1 cellular context compared by ENCODE assay signal in the genomic region with DNA sequence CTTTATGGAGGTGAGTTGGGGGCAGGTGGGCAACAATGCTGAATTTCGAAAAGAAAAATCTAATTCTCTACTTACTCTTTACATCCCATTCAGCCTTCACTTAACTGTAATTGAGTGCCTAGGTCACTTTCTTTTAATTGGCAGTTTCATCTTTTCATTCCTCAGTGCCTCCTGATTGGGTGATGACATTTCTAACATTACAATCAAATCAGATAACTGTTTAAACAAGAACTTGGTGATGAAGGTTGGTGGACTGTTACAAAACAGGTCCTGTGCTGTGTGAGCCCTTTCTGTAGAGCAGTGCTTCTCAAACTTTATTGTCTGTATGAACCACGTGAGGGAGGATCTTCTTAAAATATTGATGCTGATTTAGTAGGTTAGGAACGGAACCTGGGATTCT.
TF ChIP-seq lines count a peak whose summit lies in the region.

No MANE protein-coding gene starts in this region.

TF ChIP-seq in GM23338, 12 proteins besides CTCF, POLR2A, EP300 and RAD21:
- TF ChIP-seq, protein P1, sequence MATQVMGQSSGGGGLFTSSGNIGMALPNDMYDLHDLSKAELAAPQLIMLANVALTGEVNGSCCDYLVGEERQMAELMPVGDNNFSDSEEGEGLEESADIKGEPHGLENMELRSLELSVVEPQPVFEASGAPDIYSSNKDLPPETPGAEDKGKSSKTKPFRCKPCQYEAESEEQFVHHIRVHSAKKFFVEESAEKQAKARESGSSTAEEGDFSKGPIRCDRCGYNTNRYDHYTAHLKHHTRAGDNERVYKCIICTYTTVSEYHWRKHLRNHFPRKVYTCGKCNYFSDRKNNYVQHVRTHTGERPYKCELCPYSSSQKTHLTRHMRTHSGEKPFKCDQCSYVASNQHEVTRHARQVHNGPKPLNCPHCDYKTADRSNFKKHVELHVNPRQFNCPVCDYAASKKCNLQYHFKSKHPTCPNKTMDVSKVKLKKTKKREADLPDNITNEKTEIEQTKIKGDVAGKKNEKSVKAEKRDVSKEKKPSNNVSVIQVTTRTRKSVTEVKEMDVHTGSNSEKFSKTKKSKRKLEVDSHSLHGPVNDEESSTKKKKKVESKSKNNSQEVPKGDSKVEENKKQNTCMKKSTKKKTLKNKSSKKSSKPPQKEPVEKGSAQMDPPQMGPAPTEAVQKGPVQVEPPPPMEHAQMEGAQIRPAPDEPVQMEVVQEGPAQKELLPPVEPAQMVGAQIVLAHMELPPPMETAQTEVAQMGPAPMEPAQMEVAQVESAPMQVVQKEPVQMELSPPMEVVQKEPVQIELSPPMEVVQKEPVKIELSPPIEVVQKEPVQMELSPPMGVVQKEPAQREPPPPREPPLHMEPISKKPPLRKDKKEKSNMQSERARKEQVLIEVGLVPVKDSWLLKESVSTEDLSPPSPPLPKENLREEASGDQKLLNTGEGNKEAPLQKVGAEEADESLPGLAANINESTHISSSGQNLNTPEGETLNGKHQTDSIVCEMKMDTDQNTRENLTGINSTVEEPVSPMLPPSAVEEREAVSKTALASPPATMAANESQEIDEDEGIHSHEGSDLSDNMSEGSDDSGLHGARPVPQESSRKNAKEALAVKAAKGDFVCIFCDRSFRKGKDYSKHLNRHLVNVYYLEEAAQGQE (IDR thresholded peaks at IDR 0.05; ENCODE audit: unreplicated experiment), result no peak
- TF ChIP-seq STAT1 (IDR thresholded peaks at IDR 0.05; ENCODE audit: unreplicated experiment), result no peak
- TF ChIP-seq, protein P2, sequence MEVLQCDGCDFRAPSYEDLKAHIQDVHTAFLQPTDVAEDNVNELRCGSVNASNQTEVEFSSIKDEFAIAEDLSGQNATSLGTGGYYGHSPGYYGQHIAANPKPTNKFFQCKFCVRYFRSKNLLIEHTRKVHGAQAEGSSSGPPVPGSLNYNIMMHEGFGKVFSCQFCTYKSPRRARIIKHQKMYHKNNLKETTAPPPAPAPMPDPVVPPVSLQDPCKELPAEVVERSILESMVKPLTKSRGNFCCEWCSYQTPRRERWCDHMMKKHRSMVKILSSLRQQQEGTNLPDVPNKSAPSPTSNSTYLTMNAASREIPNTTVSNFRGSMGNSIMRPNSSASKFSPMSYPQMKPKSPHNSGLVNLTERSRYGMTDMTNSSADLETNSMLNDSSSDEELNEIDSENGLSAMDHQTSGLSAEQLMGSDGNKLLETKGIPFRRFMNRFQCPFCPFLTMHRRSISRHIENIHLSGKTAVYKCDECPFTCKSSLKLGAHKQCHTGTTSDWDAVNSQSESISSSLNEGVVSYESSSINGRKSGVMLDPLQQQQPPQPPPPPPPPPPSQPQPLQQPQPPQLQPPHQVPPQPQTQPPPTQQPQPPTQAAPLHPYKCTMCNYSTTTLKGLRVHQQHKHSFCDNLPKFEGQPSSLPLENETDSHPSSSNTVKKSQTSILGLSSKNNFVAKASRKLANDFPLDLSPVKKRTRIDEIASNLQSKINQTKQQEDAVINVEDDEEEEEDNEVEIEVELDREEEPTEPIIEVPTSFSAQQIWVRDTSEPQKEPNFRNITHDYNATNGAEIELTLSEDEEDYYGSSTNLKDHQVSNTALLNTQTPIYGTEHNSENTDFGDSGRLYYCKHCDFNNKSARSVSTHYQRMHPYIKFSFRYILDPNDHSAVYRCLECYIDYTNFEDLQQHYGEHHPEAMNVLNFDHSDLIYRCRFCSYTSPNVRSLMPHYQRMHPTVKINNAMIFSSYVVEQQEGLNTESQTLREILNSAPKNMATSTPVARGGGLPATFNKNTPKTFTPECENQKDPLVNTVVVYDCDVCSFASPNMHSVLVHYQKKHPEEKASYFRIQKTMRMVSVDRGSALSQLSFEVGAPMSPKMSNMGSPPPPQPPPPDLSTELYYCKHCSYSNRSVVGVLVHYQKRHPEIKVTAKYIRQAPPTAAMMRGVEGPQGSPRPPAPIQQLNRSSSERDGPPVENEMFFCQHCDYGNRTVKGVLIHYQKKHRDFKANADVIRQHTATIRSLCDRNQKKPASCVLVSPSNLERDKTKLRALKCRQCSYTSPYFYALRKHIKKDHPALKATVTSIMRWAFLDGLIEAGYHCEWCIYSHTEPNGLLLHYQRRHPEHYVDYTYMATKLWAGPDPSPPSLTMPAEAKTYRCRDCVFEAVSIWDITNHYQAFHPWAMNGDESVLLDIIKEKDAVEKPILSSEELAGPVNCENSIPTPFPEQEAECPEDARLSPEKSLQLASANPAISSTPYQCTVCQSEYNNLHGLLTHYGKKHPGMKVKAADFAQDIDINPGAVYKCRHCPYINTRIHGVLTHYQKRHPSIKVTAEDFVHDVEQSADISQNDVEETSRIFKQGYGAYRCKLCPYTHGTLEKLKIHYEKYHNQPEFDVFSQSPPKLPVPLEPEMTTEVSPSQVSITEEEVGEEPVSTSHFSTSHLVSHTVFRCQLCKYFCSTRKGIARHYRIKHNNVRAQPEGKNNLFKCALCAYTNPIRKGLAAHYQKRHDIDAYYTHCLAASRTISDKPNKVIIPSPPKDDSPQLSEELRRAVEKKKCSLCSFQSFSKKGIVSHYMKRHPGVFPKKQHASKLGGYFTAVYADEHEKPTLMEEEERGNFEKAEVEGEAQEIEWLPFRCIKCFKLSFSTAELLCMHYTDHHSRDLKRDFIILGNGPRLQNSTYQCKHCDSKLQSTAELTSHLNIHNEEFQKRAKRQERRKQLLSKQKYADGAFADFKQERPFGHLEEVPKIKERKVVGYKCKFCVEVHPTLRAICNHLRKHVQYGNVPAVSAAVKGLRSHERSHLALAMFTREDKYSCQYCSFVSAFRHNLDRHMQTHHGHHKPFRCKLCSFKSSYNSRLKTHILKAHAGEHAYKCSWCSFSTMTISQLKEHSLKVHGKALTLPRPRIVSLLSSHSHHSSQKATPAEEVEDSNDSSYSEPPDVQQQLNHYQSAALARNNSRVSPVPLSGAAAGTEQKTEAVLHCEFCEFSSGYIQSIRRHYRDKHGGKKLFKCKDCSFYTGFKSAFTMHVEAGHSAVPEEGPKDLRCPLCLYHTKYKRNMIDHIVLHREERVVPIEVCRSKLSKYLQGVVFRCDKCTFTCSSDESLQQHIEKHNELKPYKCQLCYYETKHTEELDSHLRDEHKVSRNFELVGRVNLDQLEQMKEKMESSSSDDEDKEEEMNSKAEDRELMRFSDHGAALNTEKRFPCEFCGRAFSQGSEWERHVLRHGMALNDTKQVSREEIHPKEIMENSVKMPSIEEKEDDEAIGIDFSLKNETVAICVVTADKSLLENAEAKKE (CRISPR knock-in tag; IDR thresholded peaks at IDR 0.05), result no peak
- no peak for TF ChIP-seq POLR2AphosphoS5 (IDR thresholded peaks at IDR 0.05; ENCODE audit: low read depth)
- no peak for TF ChIP-seq NANOG (IDR thresholded peaks at IDR 0.05; ENCODE audit: borderline replicate concordance)
- no peak for TF ChIP-seq ZNF114 (CRISPR knock-in tag; IDR thresholded peaks at IDR 0.05)
- no peak for TF ChIP-seq CREB1 (CRISPR knock-in tag; IDR thresholded peaks at IDR 0.05; ENCODE audit: low read depth)
- TF ChIP-seq ZNF331 (CRISPR knock-in tag; IDR thresholded peaks at IDR 0.05; ENCODE audit: low read depth), result no peak
- TF ChIP-seq EZH2phosphoT487 (IDR thresholded peaks at IDR 0.05; ENCODE audit: unreplicated experiment), result no peak
- TF ChIP-seq EZH2 (IDR thresholded peaks at IDR 0.05; ENCODE audit: low read depth, unreplicated experiment), result no peak
- TF ChIP-seq, protein P3, sequence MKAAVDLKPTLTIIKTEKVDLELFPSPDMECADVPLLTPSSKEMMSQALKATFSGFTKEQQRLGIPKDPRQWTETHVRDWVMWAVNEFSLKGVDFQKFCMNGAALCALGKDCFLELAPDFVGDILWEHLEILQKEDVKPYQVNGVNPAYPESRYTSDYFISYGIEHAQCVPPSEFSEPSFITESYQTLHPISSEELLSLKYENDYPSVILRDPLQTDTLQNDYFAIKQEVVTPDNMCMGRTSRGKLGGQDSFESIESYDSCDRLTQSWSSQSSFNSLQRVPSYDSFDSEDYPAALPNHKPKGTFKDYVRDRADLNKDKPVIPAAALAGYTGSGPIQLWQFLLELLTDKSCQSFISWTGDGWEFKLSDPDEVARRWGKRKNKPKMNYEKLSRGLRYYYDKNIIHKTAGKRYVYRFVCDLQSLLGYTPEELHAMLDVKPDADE (IDR thresholded peaks at IDR 0.05), result no peak
- no peak for TF ChIP-seq JUNB (IDR thresholded peaks at IDR 0.05; ENCODE audit: unreplicated experiment)
